In the genomic region with DNA sequence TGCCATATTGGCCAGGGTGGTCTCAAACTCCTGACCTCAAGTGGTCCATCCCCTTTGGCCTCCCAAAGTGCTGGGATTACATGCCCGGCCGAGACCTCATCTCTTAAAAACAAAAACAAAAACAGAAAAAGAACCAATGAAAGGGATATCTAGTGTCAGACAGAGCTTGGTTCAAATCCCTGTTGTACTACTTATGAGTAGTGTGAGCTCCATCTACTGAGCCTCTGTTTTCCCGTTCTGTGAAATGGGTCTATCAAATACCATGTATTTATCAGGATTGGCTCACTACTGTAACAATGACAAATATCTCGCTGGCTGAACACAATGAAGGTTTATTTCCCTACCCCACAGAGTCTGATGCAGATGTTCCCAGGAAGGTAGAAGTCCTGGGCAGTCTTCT, we compare ENCODE assay signal across 3 cellular contexts.
TF ChIP-seq lines count a peak whose summit lies in the region.

No MANE protein-coding gene starts in this region.

TF ChIP-seq in HepG2, 621 proteins besides CTCF, POLR2A, EP300 and RAD21 (continues in another document):
- TF ChIP-seq ZNF629 (CRISPR knock-in tag; conservative IDR thresholded peaks at IDR 0.05) (peak; percentile 98), SMC3 (IDR thresholded peaks at IDR 0.05; ENCODE audit: low read length) (no peak), NPAS2 (CRISPR knock-in tag; IDR thresholded peaks at IDR 0.05; ENCODE audit: borderline replicate concordance) (no peak), TMF1 (CRISPR knock-in tag; IDR thresholded peaks at IDR 0.05; ENCODE audit: low read depth) (no peak), NONO (IDR thresholded peaks at IDR 0.05) (no peak), NONO (CRISPR knock-in tag; conservative IDR thresholded peaks at IDR 0.05) (no peak), ZMYM3 (CRISPR knock-in tag; IDR thresholded peaks at IDR 0.05) (peak; percentile 72), CHD4 (IDR thresholded peaks at IDR 0.05; ENCODE audit: borderline replicate concordance, low read length) (peak; percentile 76; the same call in 1 of the 2 replicates), TARDBP (CRISPR knock-in tag; IDR thresholded peaks at IDR 0.05) (no peak), ERF (CRISPR knock-in tag; IDR thresholded peaks at IDR 0.05) (no peak), KAT7 (CRISPR knock-in tag; IDR thresholded peaks at IDR 0.05; ENCODE audit: borderline replicate concordance) (no peak), KDM1A (CRISPR knock-in tag; IDR thresholded peaks at IDR 0.05) (peak; percentile 70; the same call in 1 of the 2 replicates), HOXA7 (CRISPR knock-in tag; IDR thresholded peaks at IDR 0.05) (no peak), TBP (CRISPR knock-in tag; IDR thresholded peaks at IDR 0.05) (no peak)
- TF ChIP-seq, protein P1, sequence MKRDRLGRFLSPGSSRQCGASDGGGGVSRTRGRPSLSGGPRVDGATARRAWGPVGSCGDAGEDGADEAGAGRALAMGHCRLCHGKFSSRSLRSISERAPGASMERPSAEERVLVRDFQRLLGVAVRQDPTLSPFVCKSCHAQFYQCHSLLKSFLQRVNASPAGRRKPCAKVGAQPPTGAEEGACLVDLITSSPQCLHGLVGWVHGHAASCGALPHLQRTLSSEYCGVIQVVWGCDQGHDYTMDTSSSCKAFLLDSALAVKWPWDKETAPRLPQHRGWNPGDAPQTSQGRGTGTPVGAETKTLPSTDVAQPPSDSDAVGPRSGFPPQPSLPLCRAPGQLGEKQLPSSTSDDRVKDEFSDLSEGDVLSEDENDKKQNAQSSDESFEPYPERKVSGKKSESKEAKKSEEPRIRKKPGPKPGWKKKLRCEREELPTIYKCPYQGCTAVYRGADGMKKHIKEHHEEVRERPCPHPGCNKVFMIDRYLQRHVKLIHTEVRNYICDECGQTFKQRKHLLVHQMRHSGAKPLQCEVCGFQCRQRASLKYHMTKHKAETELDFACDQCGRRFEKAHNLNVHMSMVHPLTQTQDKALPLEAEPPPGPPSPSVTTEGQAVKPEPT (CRISPR knock-in tag; IDR thresholded peaks at IDR 0.05; ENCODE audit: low read depth) = no peak
- TF ChIP-seq, protein P2, sequence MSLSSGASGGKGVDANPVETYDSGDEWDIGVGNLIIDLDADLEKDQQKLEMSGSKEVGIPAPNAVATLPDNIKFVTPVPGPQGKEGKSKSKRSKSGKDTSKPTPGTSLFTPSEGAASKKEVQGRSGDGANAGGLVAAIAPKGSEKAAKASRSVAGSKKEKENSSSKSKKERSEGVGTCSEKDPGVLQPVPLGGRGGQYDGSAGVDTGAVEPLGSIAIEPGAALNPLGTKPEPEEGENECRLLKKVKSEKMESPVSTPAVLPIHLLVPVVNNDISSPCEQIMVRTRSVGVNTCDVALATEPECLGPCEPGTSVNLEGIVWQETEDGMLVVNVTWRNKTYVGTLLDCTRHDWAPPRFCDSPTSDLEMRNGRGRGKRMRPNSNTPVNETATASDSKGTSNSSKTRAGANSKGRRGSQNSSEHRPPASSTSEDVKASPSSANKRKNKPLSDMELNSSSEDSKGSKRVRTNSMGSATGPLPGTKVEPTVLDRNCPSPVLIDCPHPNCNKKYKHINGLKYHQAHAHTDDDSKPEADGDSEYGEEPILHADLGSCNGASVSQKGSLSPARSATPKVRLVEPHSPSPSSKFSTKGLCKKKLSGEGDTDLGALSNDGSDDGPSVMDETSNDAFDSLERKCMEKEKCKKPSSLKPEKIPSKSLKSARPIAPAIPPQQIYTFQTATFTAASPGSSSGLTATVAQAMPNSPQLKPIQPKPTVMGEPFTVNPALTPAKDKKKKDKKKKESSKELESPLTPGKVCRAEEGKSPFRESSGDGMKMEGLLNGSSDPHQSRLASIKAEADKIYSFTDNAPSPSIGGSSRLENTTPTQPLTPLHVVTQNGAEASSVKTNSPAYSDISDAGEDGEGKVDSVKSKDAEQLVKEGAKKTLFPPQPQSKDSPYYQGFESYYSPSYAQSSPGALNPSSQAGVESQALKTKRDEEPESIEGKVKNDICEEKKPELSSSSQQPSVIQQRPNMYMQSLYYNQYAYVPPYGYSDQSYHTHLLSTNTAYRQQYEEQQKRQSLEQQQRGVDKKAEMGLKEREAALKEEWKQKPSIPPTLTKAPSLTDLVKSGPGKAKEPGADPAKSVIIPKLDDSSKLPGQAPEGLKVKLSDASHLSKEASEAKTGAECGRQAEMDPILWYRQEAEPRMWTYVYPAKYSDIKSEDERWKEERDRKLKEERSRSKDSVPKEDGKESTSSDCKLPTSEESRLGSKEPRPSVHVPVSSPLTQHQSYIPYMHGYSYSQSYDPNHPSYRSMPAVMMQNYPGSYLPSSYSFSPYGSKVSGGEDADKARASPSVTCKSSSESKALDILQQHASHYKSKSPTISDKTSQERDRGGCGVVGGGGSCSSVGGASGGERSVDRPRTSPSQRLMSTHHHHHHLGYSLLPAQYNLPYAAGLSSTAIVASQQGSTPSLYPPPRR (CRISPR knock-in tag; IDR thresholded peaks at IDR 0.05; ENCODE audit: borderline replicate concordance) = no peak

TF ChIP-seq in A549, 52 proteins besides CTCF, POLR2A, EP300 and RAD21:
- TF ChIP-seq EHMT2 (IDR thresholded peaks at IDR 0.05; ENCODE audit: low read depth) (no peak), KDM1A (IDR thresholded peaks at IDR 0.05; ENCODE audit: low read depth) (peak; percentile 65; the same call in 1 of the 2 replicates)

TF ChIP-seq in K562, 482 proteins besides CTCF, POLR2A, EP300 and RAD21:
- TF ChIP-seq RBM25 (IDR thresholded peaks at IDR 0.05; ENCODE audit: low read depth, low read length, severe bottlenecking) = peak; percentile 99
- TF ChIP-seq ADNP (tag; IDR thresholded peaks at IDR 0.05) = peak; percentile 85
- TF ChIP-seq ARID2 (IDR thresholded peaks at IDR 0.05) = no peak
- TF ChIP-seq RCOR1 (IDR thresholded peaks at IDR 0.05; ENCODE audit: borderline replicate concordance in 1 of 2, low read depth in 2 of 2, low read length in 2 of 2) = peak in 1 of 2 experiments; percentile 46; a peak in 1 of 4 replicates
- 0 out of 2 replicates have a peak, but pooled peaks have one; percentile 35 for TF ChIP-seq SMARCA5 (IDR thresholded peaks at IDR 0.05)
- TF ChIP-seq HDAC2 (IDR thresholded peaks at IDR 0.05) = peak; percentile 54; the same call in 1 of the 2 replicates
- TF ChIP-seq BCOR (IDR thresholded peaks at IDR 0.05) = peak; percentile 94
- TF ChIP-seq HMG20A (CRISPR knock-in tag; conservative IDR thresholded peaks at IDR 0.05) = no peak
- TF ChIP-seq KDM1A (IDR thresholded peaks at IDR 0.05) = peak; percentile 65 to 77
- 0 out of 2 replicates have a peak, but pooled peaks have one; percentile 4 for TF ChIP-seq ZNF121 (CRISPR knock-in tag; conservative IDR thresholded peaks at IDR 0.05)
